35 cellular contexts compared by ENCODE assay signal in genomic region chr17:74898376-74898946, GRCh38. TPM values are rescaled to one million over a fixed set of nuclear protein-coding genes. Genes with fewer than 3 reads are reported as not detected.
"Had no signal": no experiment of that assay in that cellular context is flagged by ENCODE, and none has a peak within 500 bp of the region (broad histone marks: within the 10 kb centered on the region; RNA-seq: fewer than 3 reads in every experiment).

No MANE protein-coding gene starts in this region.

- H3K27me3 ChIP-seq: ovary had no signal

- ATAC-seq: activated CD4-positive, alpha-beta T cell treated with anti-CD3 and anti-CD28 coated beads for 36 hours; activated CD8-positive, alpha-beta memory T cell treated with anti-CD3 and anti-CD28 coated beads, Interleukin-2, amount 10 ng/mL, durations not matched to agents 7 days and 5 days; activated CD8-positive, alpha-beta T cell treated with anti-CD3 and anti-CD28 coated beads, Interleukin-2, amount 10 ng/mL, durations not matched to agents 7 days and 5 days; heart right ventricle; mucosa of descending colon; sciatic nerve had no signal

- H3K36me3 ChIP-seq: cardiac muscle cell, colonic mucosa, heart right ventricle, left ventricle myocardium inferior, neutrophil, ovary, thoracic aorta, vagina had no signal

- FAIRE-seq: endometrium had no signal

- H3K27ac ChIP-seq: cardiac muscle cell, colonic mucosa, heart right ventricle, left ventricle myocardium inferior, neutrophil, ovary, skin epidermis, thoracic aorta, vagina had no signal

- H3K4me3 ChIP-seq: cardiac muscle cell, colonic mucosa, heart right ventricle, left ventricle myocardium inferior, lung, mucosa of descending colon, ovary, skin epidermis, thoracic aorta, vagina had no signal

- DNase-seq: activated CD4-positive, alpha-beta T cell treated with anti-CD3 and anti-CD28 coated beads for 36 hours; activated CD4-positive, CD25-positive, alpha-beta regulatory T cell; activated CD8-positive, alpha-beta memory T cell treated with anti-CD3 and anti-CD28 coated beads, Interleukin-2, amount 10 ng/mL, durations not matched to agents 7 days and 5 days; activated CD8-positive, alpha-beta T cell treated with anti-CD3 and anti-CD28 coated beads, Interleukin-2, amount 10 ng/mL, durations not matched to agents 7 days and 5 days; activated naive CD4-positive, alpha-beta T cell treated with Interleukin-2 at 50 U/mL for 16 hours; activated T-cell treated with anti-CD3 and anti-CD28 coated beads, Interleukin-2, amount 50 U/mL, for 48 hours; anterior cingulate cortex; cerebellar nuclear complex; colonic mucosa; effector CD8-positive, alpha-beta T cell; erythroblast; foreskin fibroblast; heart right ventricle; left ventricle myocardium inferior; mucosa of descending colon; ovary; stimulated activated CD4-positive, alpha-beta T cell treated with anti-CD3 and anti-CD28 coated beads, Interleukin-12 subunit alpha, Interleukin-12 subunit beta, amount 100 ng/mL, for 4 hours; stimulated activated CD4-positive, alpha-beta T cell treated with anti-CD3 and anti-CD28 coated beads, Interleukin-4, amount 100 ng/mL, for 1 hour; T-helper 1 cell; trophoblast cell had no signal

RNA-seq across cellular contexts. Expression of gene FADS6, which starts 5.0 kb away (rescaled TPM):
- total RNA-seq: activated CD4-positive, alpha-beta T cell treated with anti-CD3 and anti-CD28 coated beads for 36 hours; activated CD8-positive, alpha-beta memory T cell treated with anti-CD3 and anti-CD28 coated beads, Interleukin-2, amount 10 ng/mL, durations not matched to agents 7 days and 5 days; activated CD8-positive, alpha-beta T cell treated with anti-CD3 and anti-CD28 coated beads, Interleukin-2, amount 10 ng/mL, durations not matched to agents 7 days and 5 days; dermis microvascular lymphatic vessel endothelial cell; glomerular endothelial cell; heart right ventricle; left ventricle myocardium inferior; lung; mesenteric fat pad; myocyte; renal cortical epithelial cell; sciatic nerve; thoracic aorta had no signal
- polyA plus RNA-seq: heart right ventricle, lung had no signal

RNA-seq across cellular contexts. Expression of gene USH1G, which starts 24.6 kb away (rescaled TPM):
- total RNA-seq: activated CD4-positive, alpha-beta T cell treated with anti-CD3 and anti-CD28 coated beads for 36 hours; activated CD8-positive, alpha-beta memory T cell treated with anti-CD3 and anti-CD28 coated beads, Interleukin-2, amount 10 ng/mL, durations not matched to agents 7 days and 5 days; activated CD8-positive, alpha-beta T cell treated with anti-CD3 and anti-CD28 coated beads, Interleukin-2, amount 10 ng/mL, durations not matched to agents 7 days and 5 days; dermis microvascular lymphatic vessel endothelial cell; glomerular endothelial cell; heart right ventricle; left ventricle myocardium inferior; lung; mesenteric fat pad; mucosa of descending colon; myocyte; renal cortical epithelial cell; sciatic nerve; subcutaneous adipose tissue; thoracic aorta had no signal
- polyA plus RNA-seq: heart right ventricle had no signal

RNA-seq across cellular contexts. Expression of gene OTOP2, which starts 25.6 kb away (rescaled TPM):
- total RNA-seq: activated CD4-positive, alpha-beta T cell treated with anti-CD3 and anti-CD28 coated beads for 36 hours; activated CD8-positive, alpha-beta memory T cell treated with anti-CD3 and anti-CD28 coated beads, Interleukin-2, amount 10 ng/mL, durations not matched to agents 7 days and 5 days; activated CD8-positive, alpha-beta T cell treated with anti-CD3 and anti-CD28 coated beads, Interleukin-2, amount 10 ng/mL, durations not matched to agents 7 days and 5 days; cardiac muscle cell; dermis microvascular lymphatic vessel endothelial cell; glomerular endothelial cell; heart right ventricle; left ventricle myocardium inferior; lung; mesenteric fat pad; myocyte; ovary; progenitor cell of endocrine pancreas; renal cortical epithelial cell; sciatic nerve; thoracic aorta; vagina had no signal
- polyA plus RNA-seq: cardiac muscle cell, heart right ventricle, lung, ovary had no signal

RNA-seq across cellular contexts. Expression of gene OTOP3, which starts 37.2 kb away (rescaled TPM):
- total RNA-seq: activated CD4-positive, alpha-beta T cell treated with anti-CD3 and anti-CD28 coated beads for 36 hours; activated CD8-positive, alpha-beta memory T cell treated with anti-CD3 and anti-CD28 coated beads, Interleukin-2, amount 10 ng/mL, durations not matched to agents 7 days and 5 days; activated CD8-positive, alpha-beta T cell treated with anti-CD3 and anti-CD28 coated beads, Interleukin-2, amount 10 ng/mL, durations not matched to agents 7 days and 5 days; cardiac muscle cell; dermis microvascular lymphatic vessel endothelial cell; glomerular endothelial cell; heart right ventricle; left ventricle myocardium inferior; lung; mesenteric fat pad; myocyte; ovary; renal cortical epithelial cell; sciatic nerve; subcutaneous adipose tissue; thoracic aorta had no signal
- polyA plus RNA-seq: cardiac muscle cell, heart right ventricle, lung, ovary had no signal
